Comparison of ENCODE assay signal across 8 cellular contexts in genomic region chr4:154551872-154552686, GRCh38. TPM values are rescaled to one million over a fixed set of nuclear protein-coding genes. Genes with fewer than 3 reads are reported as not detected.
A peak's percentile ranks its signal among the peaks of the same experiment; 100 is the strongest.
DNase-seq lines count a peak whose midpoint lies in the region; ATAC-seq and TF ChIP-seq lines count a peak whose summit lies in the region.

No MANE protein-coding gene starts in this region.

- peak; percentile 87 for TF ChIP-seq CTCF in RWPE1 (conservative IDR thresholded peaks at IDR 0.05; ENCODE audit: low read depth)
- peak; percentile 69 to 84 (median 70) for TF ChIP-seq CTCF in gastroesophageal sphincter (IDR thresholded peaks at IDR 0.05)
- peak; percentile 65 for TF ChIP-seq CTCF in parathyroid adenoma (IDR thresholded peaks at IDR 0.05)
- peak in 5 of 6 experiments; percentile 48 to 82 (median 63) for TF ChIP-seq CTCF in upper lobe of left lung (IDR thresholded peaks at IDR 0.05)

- TF ChIP-seq EP300 in gastroesophageal sphincter (IDR thresholded peaks at IDR 0.05) (no peak), upper lobe of left lung (IDR thresholded peaks at IDR 0.05) (no peak)

- H3K9me2 ChIP-seq in GM23248 (ENCODE audit: insufficient read depth), result no peaks in the 10 kb centered on the region

- H3K4me1 ChIP-seq in GM23248 (ENCODE audit: insufficient read depth), result peaks cover 10% of the 10 kb centered on the region
- peaks cover 12 to 41% (median 13%) of the 10 kb centered on the region in 3 donors for H3K4me1 ChIP-seq in gastroesophageal sphincter
- peaks cover 4% of the 10 kb centered on the region for H3K4me1 ChIP-seq in parathyroid adenoma
- peaks cover 14 to 24% (median 17%) of the 10 kb centered on the region in 4 donors for H3K4me1 ChIP-seq in upper lobe of left lung

- no peak for TF ChIP-seq POLR2A in gastroesophageal sphincter (IDR thresholded peaks at IDR 0.05)
- TF ChIP-seq POLR2A in upper lobe of left lung (IDR thresholded peaks at IDR 0.05), result no peak

- H3K4me2 ChIP-seq in GM23248 (ENCODE audit: unreplicated experiment) (no peak overlapping the region), parathyroid adenoma (ENCODE audit: low read length) (no peak overlapping the region)

- DNase-seq in G401 (ENCODE audit: low spot score), result peak; percentile 85
- DNase-seq in GM23248, result peak; percentile 89
- DNase-seq in Kasumi-1 (lab: John Stamatoyannopoulos, UW), result peak; percentile 85 to 86
- peak; percentile 71 for DNase-seq in RWPE1 (ENCODE audit: low spot score)
- peak; percentile 88 for DNase-seq in activated effector memory CD4-positive, alpha-beta T cell treated with anti-CD3 and anti-CD28 coated beads, Interleukin-2, amount 50 U/mL, for 16 hours
- DNase-seq in upper lobe of left lung, result peak in 1 of 2 donors; percentile 84

- in situ Hi-C loops in G401 (cut with HindIII; ENCODE audit: low sequenced_read_pairs), result no loop called here
- in situ Hi-C loops in GM23248 (cut with MboI), result loop anchor here (10.0 to 25.0 kb wide), 2 partner anchors 223 to 810 kb away; no protein-coding TSS in a partner anchor

- ATAC-seq in gastroesophageal sphincter (peak; percentile 72), upper lobe of left lung (ENCODE audit: low FRiP score in 2 of 2) (peak; percentile 80 to 84)

- H3F3A ChIP-seq in GM23248 (ENCODE audit: insufficient read depth), result no peaks in the 10 kb centered on the region

- peaks cover 5% of the 10 kb centered on the region for H3K36me3 ChIP-seq in GM23248 (ENCODE audit: low read depth)
- H3K36me3 ChIP-seq in gastroesophageal sphincter, result peaks cover 0 to 6% of the 10 kb centered on the region in 2 donors
- H3K36me3 ChIP-seq in parathyroid adenoma (ENCODE audit: control insufficient read depth, insufficient read depth, low read length), result no peaks in the 10 kb centered on the region
- peaks cover 0 to 9% (median 3%) of the 10 kb centered on the region in 4 donors for H3K36me3 ChIP-seq in upper lobe of left lung

- H2AFZ ChIP-seq in GM23248, result peak overlapping the region; percentile 6; the same call in 1 of the 2 replicates
- peak overlapping the region; percentile 49 for H2AFZ ChIP-seq in parathyroid adenoma

- H3K9me3 ChIP-seq in GM23248 (ENCODE audit: low read depth) (no peaks in the 10 kb centered on the region), gastroesophageal sphincter (no peaks in the 10 kb centered on the region), parathyroid adenoma (ENCODE audit: control insufficient read depth, low read length) (no peaks in the 10 kb centered on the region), upper lobe of left lung (no peaks in the 10 kb centered on the region)

- H3K27ac ChIP-seq in GM23248 (no peak overlapping the region), RWPE1 (no peak overlapping the region), gastroesophageal sphincter (peak overlapping the region in 1 of 4 donors; percentile 51), parathyroid adenoma (no peak overlapping the region), upper lobe of left lung (no peak overlapping the region)

- WGBS in GM23248 (ENCODE audit: low coverage in 1 of 2, low lambda C conversion rate in 2 of 2, missing lambda C conversion rate in 2 of 2), 2 experiments, result 30 to 32% methylated on average over 6 of the region's 6 CpGs
- 9 to 16% methylated on average over 6 of the region's 6 CpGs for WGBS in gastroesophageal sphincter (ENCODE audit: low coverage in 1 of 2), 2 donors
- 21 to 23% methylated on average over 6 of the region's 6 CpGs for WGBS in upper lobe of left lung, 2 donors

- H3K27me3 ChIP-seq in GM23248 (replicated peaks; ENCODE audit: insufficient read depth) (no peaks in the 10 kb centered on the region), gastroesophageal sphincter (no peaks in the 10 kb centered on the region), parathyroid adenoma (ENCODE audit: control insufficient read depth, insufficient read depth, low read length) (no peaks in the 10 kb centered on the region), upper lobe of left lung (no peaks in the 10 kb centered on the region)

- POLR2A ChIA-PET in RWPE1 (lab: Yijun Ruan, JAX; ENCODE audit: low non-redundant PET), result no interaction called here

- no peak overlapping the region for H3K9ac ChIP-seq in GM23248
- no peak overlapping the region for H3K9ac ChIP-seq in parathyroid adenoma

- CTCF ChIA-PET in RWPE1 (lab: Yijun Ruan, JAX), result interaction anchor here (0.5 to 4.9 kb wide), 10 partner anchors 11 to 77 kb away, joined by 3 to 28 read pairs (median 4); partner anchors contain the start of gene FGB

- H3K79me2 ChIP-seq in GM23248 (ENCODE audit: insufficient read depth), result peaks cover 31% of the 10 kb centered on the region
- H3K79me2 ChIP-seq in parathyroid adenoma, result peaks cover 4% of the 10 kb centered on the region

- H4K20me1 ChIP-seq in GM23248 (ENCODE audit: insufficient read depth), result peaks cover 4% of the 10 kb centered on the region; the same call in 1 of the 2 replicates

- H3K4me3 ChIP-seq in GM23248 (no peak overlapping the region), gastroesophageal sphincter (no peak overlapping the region), parathyroid adenoma (ENCODE audit: low read depth, low read length) (no peak overlapping the region), upper lobe of left lung (no peak overlapping the region)

RNA-seq across cellular contexts. Expression of gene PLRG1, which starts 1.9 kb away (rescaled TPM):
- total RNA-seq in G401 (2014; rRNA removed; shearing (Covaris generic)), result 47.5 and 121 TPM in 2 replicates
- total RNA-seq in GM23248 (2014; rRNA removed; shearing (Covaris generic)), result 84.7 and 84.8 TPM in 2 replicates
- 72.0 and 81.7 TPM in 2 replicates for polyA plus RNA-seq in GM23248 (2016; fragmentation: Nextera tagmentation; extraction: Ambion mirVana)
- total RNA-seq in gastroesophageal sphincter (10 to 100 TPM; 41.4 to 54.0 (median 45.7) TPM), upper lobe of left lung (10 to 100 TPM; 12.9 to 60.1 (median 51.3) TPM)

RNA-seq across cellular contexts. Expression of gene FGB, which starts 10.7 kb away (rescaled TPM):
- total RNA-seq in G401 (2014; rRNA removed; shearing (Covaris generic)), result not detected in 2 replicates
- total RNA-seq in GM23248 (2014; rRNA removed; shearing (Covaris generic)), result not detected in 2 replicates
- not detected in 2 replicates for polyA plus RNA-seq in GM23248 (2016; fragmentation: Nextera tagmentation; extraction: Ambion mirVana)
- 1 to 10 TPM in 1 of 4 donors, not detected in 3; 1.7 TPM for total RNA-seq in gastroesophageal sphincter
- total RNA-seq in upper lobe of left lung, result 1 to 10 TPM in 2 of 6 donors, not detected in 4; 2.2 to 3.9 TPM

RNA-seq across cellular contexts. Expression of gene FGA, which starts 38.5 kb away (rescaled TPM):
- not detected in 2 replicates for total RNA-seq in G401 (2014; rRNA removed; shearing (Covaris generic))
- total RNA-seq in GM23248 (2014; rRNA removed; shearing (Covaris generic)), result not detected in 2 replicates
- polyA plus RNA-seq in GM23248 (2016; fragmentation: Nextera tagmentation; extraction: Ambion mirVana), result not detected in 2 replicates
- total RNA-seq in gastroesophageal sphincter (under 1 TPM in 1 of 4 donors, not detected in 3; 0.12 TPM), upper lobe of left lung (10 to 100 TPM in 2 of 6 donors, 1 to 10 TPM in 4; 1.0 to 30.7 (median 3.6) TPM)
